21 cellular contexts compared by ENCODE assay signal in the genomic region with DNA sequence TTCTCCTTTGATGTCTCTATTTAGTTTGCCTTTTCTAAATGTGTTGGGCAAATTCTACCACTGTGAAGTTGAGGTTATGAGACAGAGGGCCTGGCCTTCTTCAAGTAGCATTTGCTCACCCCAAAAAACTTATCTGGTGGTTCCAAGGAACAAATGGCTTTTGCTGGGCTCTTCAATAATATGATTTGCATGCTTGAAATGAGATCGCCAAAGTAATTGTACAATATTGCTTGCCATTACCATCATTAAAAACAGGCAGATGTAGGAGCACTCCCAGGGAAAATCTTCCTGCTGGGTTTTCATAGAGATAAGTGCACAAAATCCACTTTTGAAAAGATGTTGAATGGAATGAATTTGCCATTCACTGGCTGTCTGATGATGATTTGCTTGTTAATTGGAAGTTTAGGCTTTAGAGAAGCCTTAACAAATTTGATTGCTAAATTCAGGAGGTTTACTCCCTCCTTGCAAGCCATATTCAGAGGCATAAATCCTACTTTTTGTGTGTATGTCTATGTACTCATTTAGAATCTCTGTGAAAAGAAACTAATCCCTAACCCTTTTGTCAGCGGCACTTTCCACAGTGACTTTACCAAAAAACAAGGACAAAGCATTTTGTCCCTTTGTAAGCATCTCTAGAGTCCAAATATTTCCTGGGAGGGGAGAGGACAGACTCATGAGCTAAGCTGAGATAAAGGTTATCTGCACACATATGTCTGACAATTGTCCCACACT.
"Had no signal": no experiment of that assay in that cellular context is flagged by ENCODE, and none has a peak within 500 bp of the region (broad histone marks: within the 10 kb centered on the region; RNA-seq: fewer than 3 reads in every experiment).

No MANE protein-coding gene starts in this region.

- H3K4me3 Mint-ChIP-seq: T-cell; T-helper 1 cell treated with Interleukin-12 subunit alpha and Interleukin-12 subunit beta and Interleukin-4 antibody, amounts not matched to agents 30 μg/mL and 1 μg/mL, for 36 hours had no signal

- H3K27me3 Mint-ChIP-seq: T-cell had no signal

- DNase-seq: IMR-90; Karpas-422; KG1; MG63; NCI-H1092 treated with DMSO at 0.1 percent for 48 hours; NCI-H1436 treated with DMSO at 0.1 percent for 48 hours; NCI-H187; NCI-H2029; NCI-H2171; NCI-H226; NCI-H446; NCI-H69; NK-92 treated with Interleukin-12 subunit alpha and Interleukin-12 subunit beta, amount 100 ng/mL, for 24 hours; PC-3; SJCRH30; SW 1271; T-cell had no signal

- H3K4me1 Mint-ChIP-seq: T-cell had no signal

- H3K9me3 Mint-ChIP-seq: T-helper 1 cell treated with Interleukin-12 subunit alpha and Interleukin-12 subunit beta and Interleukin-4 antibody, amounts not matched to agents 30 μg/mL and 1 μg/mL, for 36 hours had no signal

- H3K9me3 ChIP-seq: MG63, SJCRH30 had no signal

- H3K27me3 ChIP-seq: MG63, SJCRH30 had no signal

- H3K27ac ChIP-seq: RWPE1, SJCRH30 had no signal

- H3K36me3 Mint-ChIP-seq: T-cell had no signal

- H3K4me3 ChIP-seq: MG63, SJCRH30 had no signal

- H3K27ac Mint-ChIP-seq: T-cell; T-helper 1 cell treated with Interleukin-12 subunit alpha and Interleukin-12 subunit beta and Interleukin-4 antibody, amounts not matched to agents 30 μg/mL and 1 μg/mL, for 36 hours had no signal

- H3K36me3 ChIP-seq: MG63, SJCRH30 had no signal

- H3K4me1 ChIP-seq: SJCRH30 had no signal

- ATAC-seq: HepG2, Panc1, PC-3, T-cell had no signal
